1 cellular context compared by ENCODE assay signal in genomic region chr11:120226714-120227113, GRCh38.
A peak's percentile ranks its signal among the peaks of the same experiment; 100 is the strongest.
TF ChIP-seq lines count a peak whose summit lies in the region.

No MANE protein-coding gene starts in this region.

TF ChIP-seq in HepG2, 621 proteins besides CTCF, POLR2A, EP300 and RAD21 (continued from another document):
- TF ChIP-seq, protein P1, sequence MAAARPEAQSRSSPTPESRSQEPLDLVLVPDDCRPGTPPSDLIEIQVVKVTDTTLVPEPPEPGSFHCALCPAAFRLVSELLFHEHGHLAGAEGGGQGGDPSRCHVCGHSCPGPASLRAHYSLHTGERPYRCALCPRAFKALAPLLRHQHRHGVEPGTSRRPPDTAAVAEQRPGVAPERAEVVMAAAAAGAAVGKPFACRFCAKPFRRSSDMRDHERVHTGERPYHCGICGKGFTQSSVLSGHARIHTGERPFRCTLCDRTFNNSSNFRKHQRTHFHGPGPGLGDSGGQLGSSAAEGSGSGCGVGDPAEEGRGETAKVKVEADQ (CRISPR knock-in tag; IDR thresholded peaks at IDR 0.05; ENCODE audit: borderline replicate concordance): no peak
- TF ChIP-seq ZUFSP (CRISPR knock-in tag; IDR thresholded peaks at IDR 0.05; ENCODE audit: borderline replicate concordance): no peak
- no peak for TF ChIP-seq ZIK1 (CRISPR knock-in tag; IDR thresholded peaks at IDR 0.05; ENCODE audit: borderline replicate concordance, low read depth)
- TF ChIP-seq HNRNPLL (IDR thresholded peaks at IDR 0.05; ENCODE audit: low read depth, low read length, poor library complexity, severe bottlenecking): no peak
- no peak for TF ChIP-seq ZNF142 (CRISPR knock-in tag; IDR thresholded peaks at IDR 0.05)
- peak; percentile 27 for TF ChIP-seq RBM22 (optimal IDR thresholded peaks at IDR 0.05; ENCODE audit: low read length)
- TF ChIP-seq ZNF687 (CRISPR knock-in tag; IDR thresholded peaks at IDR 0.05): no peak
- TF ChIP-seq, protein P2, sequence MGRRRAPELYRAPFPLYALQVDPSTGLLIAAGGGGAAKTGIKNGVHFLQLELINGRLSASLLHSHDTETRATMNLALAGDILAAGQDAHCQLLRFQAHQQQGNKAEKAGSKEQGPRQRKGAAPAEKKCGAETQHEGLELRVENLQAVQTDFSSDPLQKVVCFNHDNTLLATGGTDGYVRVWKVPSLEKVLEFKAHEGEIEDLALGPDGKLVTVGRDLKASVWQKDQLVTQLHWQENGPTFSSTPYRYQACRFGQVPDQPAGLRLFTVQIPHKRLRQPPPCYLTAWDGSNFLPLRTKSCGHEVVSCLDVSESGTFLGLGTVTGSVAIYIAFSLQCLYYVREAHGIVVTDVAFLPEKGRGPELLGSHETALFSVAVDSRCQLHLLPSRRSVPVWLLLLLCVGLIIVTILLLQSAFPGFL (CRISPR knock-in tag; IDR thresholded peaks at IDR 0.05): no peak
